ENCODE assay signal across 1 cellular context in genomic region chr9:114446672-114447450, GRCh38.
TF ChIP-seq lines count a peak whose summit lies in the region.

No MANE protein-coding gene starts in this region.

TF ChIP-seq in IMR-90, 13 proteins besides CTCF, POLR2A, EP300 and RAD21:
- no peak for TF ChIP-seq BHLHE40 (IDR thresholded peaks at IDR 0.05; ENCODE audit: low read depth, low read length)
- no peak for TF ChIP-seq NFE2L2 (IDR thresholded peaks at IDR 0.05; ENCODE audit: low read depth, low read length)
- TF ChIP-seq USF2 (IDR thresholded peaks at IDR 0.05; ENCODE audit: low read depth, low read length) = no peak
- TF ChIP-seq MAFK (IDR thresholded peaks at IDR 0.05; ENCODE audit: low read depth, low read length) = no peak
- TF ChIP-seq RFX5 (IDR thresholded peaks at IDR 0.05; ENCODE audit: low read depth, low read length) = no peak
- TF ChIP-seq MXI1 (IDR thresholded peaks at IDR 0.05; ENCODE audit: borderline replicate concordance, low read depth, low read length) = no peak
